Comparison of ENCODE assay signal across 8 cellular contexts in genomic region chr3:124928333-124929202, GRCh38. TPM values are rescaled to one million over a fixed set of nuclear protein-coding genes. Genes with fewer than 3 reads are reported as not detected.
DNase-seq lines count a peak whose midpoint lies in the region; ATAC-seq, FAIRE-seq and TF ChIP-seq lines count a peak whose summit lies in the region.

No MANE protein-coding gene starts in this region.

- DNase-seq in D721Med (ENCODE audit: insufficient read length, low spot score) (no peak), KG1 (lab: John Stamatoyannopoulos, UW) (peak; percentile 35), RWPE1 (ENCODE audit: low spot score) (peak; percentile 44), glomerular endothelial cell (ENCODE audit: extremely low read depth, low read depth, low spot score) (peak; percentile 52), pulmonary artery endothelial cell (ENCODE audit: low read depth, low spot score) (peak; percentile 30), cerebellum (ENCODE audit: low spot score) (no peak)
- DNase-seq in activated T-helper 9 cell treated with anti-CD3 and anti-CD28 coated beads, Interleukin-2, amount 50 U/mL, for 16 hours (ENCODE audit: low read depth): peak; percentile 25

- ATAC-seq in GM21786 (IDR thresholded peaks at IDR 0.05; ENCODE audit: unreplicated experiment): no peak

- TF ChIP-seq CTCF in D721Med (IDR thresholded peaks at IDR 0.05; ENCODE audit: insufficient read depth, missing control alignments) (peak; percentile 83), RWPE1 (conservative IDR thresholded peaks at IDR 0.05; ENCODE audit: low read depth) (peak; percentile 83)

- peak; percentile 16 for FAIRE-seq in D721Med (lab: Jason Lieb, UNC)

- no peak overlapping the region for H3K27ac ChIP-seq in RWPE1

- CTCF ChIA-PET in RWPE1 (lab: Yijun Ruan, JAX): interaction anchor here (0.6 to 1.7 kb wide), 8 partner anchors 10 to 1059 kb away, joined by 3 to 8 read pairs (median 4); partner anchors contain the start of gene ZNF148

- POLR2A ChIA-PET in RWPE1 (lab: Yijun Ruan, JAX; ENCODE audit: low non-redundant PET): no interaction called here

RNA-seq across cellular contexts. Expression of gene MUC13, which starts 6.0 kb away (rescaled TPM):
- not detected in 2 replicates for total RNA-seq in glomerular endothelial cell
- not detected in 2 replicates for total RNA-seq in pulmonary artery endothelial cell
- total RNA-seq in cerebellum: 0.18 TPM

RNA-seq across cellular contexts. Expression of gene ITGB5, which starts 41.4 kb away (rescaled TPM):
- total RNA-seq in glomerular endothelial cell (174 and 307 TPM in 2 replicates), pulmonary artery endothelial cell (161 and 184 TPM in 2 replicates), cerebellum (17.1 TPM)

Comparison
In these comparisons a context has a peak if more than half of its experiments do, and no peak if none do; other contexts are left out.
1. DNase-seq: peak in KG1 (single experiment), RWPE1 (single experiment), activated T-helper 9 cell treated with anti-CD3 and anti-CD28 coated beads, Interleukin-2, amount 50 U/mL, for 16 hours (single experiment), glomerular endothelial cell (single experiment) and pulmonary artery endothelial cell (single experiment); none in D721Med (single experiment) and cerebellum (single experiment).